In genomic region chr11:117750357-117750756, GRCh38 we compare ENCODE assay signal across 26 cellular contexts. TPM values are rescaled to one million over a fixed set of nuclear protein-coding genes. Genes with fewer than 3 reads are reported as not detected.
"Had no signal": no experiment of that assay in that cellular context is flagged by ENCODE, and none has a peak within 500 bp of the region (broad histone marks: within the 10 kb centered on the region; RNA-seq: fewer than 3 reads in every experiment).

No MANE protein-coding gene starts in this region.

- ATAC-seq: esophagus mucosa, heart left ventricle, lower lobe of right lung, psoas muscle, upper lobe of right lung had no signal

- H3K9me3 ChIP-seq: heart left ventricle, left ventricle myocardium inferior, lower lobe of right lung, psoas muscle, right lobe of liver, suprapubic skin, tibial artery, upper lobe of right lung, vagina had no signal

- H3K36me3 Mint-ChIP-seq: memory B cell, mesothelial cell of epicardium, naive B cell had no signal

- H3K4me3 Mint-ChIP-seq: dendritic cell treated with granulocyte-macrophage colony-stimulating factor and Interleukin-4, amounts not matched to agents 40 ng/mL and 50 ng/mL, for 4 days; endodermal cell; memory B cell; mesothelial cell of epicardium; naive B cell; nephron had no signal

- H3K27ac ChIP-seq: heart left ventricle, left ventricle myocardium inferior, lower lobe of right lung, parathyroid adenoma, psoas muscle, right lobe of liver, suprapubic skin, tibial artery, upper lobe of right lung, vagina had no signal

- H3K4me3 ChIP-seq: heart left ventricle, left ventricle myocardium inferior, lower lobe of right lung, psoas muscle, right lobe of liver, suprapubic skin, tibial artery, upper lobe of right lung, vagina had no signal

- H3K27ac Mint-ChIP-seq: dendritic cell treated with granulocyte-macrophage colony-stimulating factor and Interleukin-4, amounts not matched to agents 40 ng/mL and 50 ng/mL, for 4 days; endodermal cell; memory B cell; mesothelial cell of epicardium; naive B cell; nephron had no signal

- H3K36me3 ChIP-seq: heart left ventricle, left ventricle myocardium inferior, lower lobe of right lung, right lobe of liver, suprapubic skin, tibial artery, upper lobe of right lung, vagina had no signal

- H3K9ac ChIP-seq: parathyroid adenoma had no signal

- H3K27me3 ChIP-seq: heart left ventricle, right lobe of liver, suprapubic skin, upper lobe of right lung, vagina had no signal

- H3K4me1 ChIP-seq: heart left ventricle, left ventricle myocardium inferior, lower lobe of right lung, parathyroid adenoma, psoas muscle, suprapubic skin, tibial artery, upper lobe of right lung, vagina had no signal

- DNase-seq: central memory CD4-positive, alpha-beta T cell; endodermal cell; heart left ventricle; islet precursor cell; left ventricle myocardium inferior; lower lobe of right lung; naive B cell; psoas muscle; retina; stimulated activated CD4-positive, alpha-beta T cell treated with anti-CD3 and anti-CD28 coated beads, Interleukin-12 subunit alpha, Interleukin-12 subunit beta, amount 100 ng/mL, for 4 hours; stimulated activated CD4-positive, alpha-beta T cell treated with anti-CD3 and anti-CD28 coated beads, Interleukin-2, amount 100 ng/mL, for 48 hours; stimulated activated naive CD4-positive, alpha-beta T cell treated with Interleukin-2 at 50 U/mL for 16 hours; tibial artery; upper lobe of right lung had no signal

- H3K9me3 Mint-ChIP-seq: dendritic cell treated with granulocyte-macrophage colony-stimulating factor and Interleukin-4, amounts not matched to agents 40 ng/mL and 50 ng/mL, for 4 days; endodermal cell; memory B cell; mesothelial cell of epicardium; naive B cell; nephron had no signal

- H3K4me1 Mint-ChIP-seq: memory B cell, nephron had no signal

RNA-seq across cellular contexts. Expression of gene DSCAML1, which starts 46.7 kb away (rescaled TPM):
- total RNA-seq: chondrocyte, esophagus mucosa, fibroblast of lung, glomerular endothelial cell had no signal
- polyA plus RNA-seq: fibroblast of lung had no signal
